ENCODE assay signal across 18 cellular contexts in genomic region chr16:70556063-70556462, GRCh38.
"Had no signal": no experiment of that assay in that cellular context is flagged by ENCODE, and none has a peak within 500 bp of the region (broad histone marks: within the 10 kb centered on the region; RNA-seq: fewer than 3 reads in every experiment).

No MANE protein-coding gene starts in this region.

- H3K27ac Mint-ChIP-seq: activated CD4-positive, alpha-beta T cell treated with anti-CD3 and anti-CD28 coated beads, Interleukin-2, amount 10 ng/mL, durations not matched to agents 7 days and 5 days; nephron progenitor cell had no signal

- H3K9me3 Mint-ChIP-seq: activated CD4-positive, alpha-beta T cell treated with anti-CD3 and anti-CD28 coated beads, Interleukin-2, amount 10 ng/mL, durations not matched to agents 7 days and 5 days; immature natural killer cell; nephron progenitor cell had no signal

- H3K9me3 ChIP-seq: tibial nerve, uterus had no signal

- H3K36me3 ChIP-seq: uterus had no signal

- H3K27ac ChIP-seq: tibial nerve, uterus had no signal

- DNase-seq: activated CD4-positive, alpha-beta T cell treated with anti-CD3 and anti-CD28 coated beads, Interleukin-2, amount 10 ng/mL, durations not matched to agents 7 days and 5 days; activated CD8-positive, alpha-beta memory T cell treated with anti-CD3 and anti-CD28 coated beads for 24 hours; activated CD8-positive, alpha-beta memory T cell treated with anti-CD3 and anti-CD28 coated beads, Interleukin-2, amount 50 U/mL, for 48 hours; anterior cingulate cortex; dermis blood vessel endothelial cell; effector memory CD4-positive, alpha-beta T cell; immature natural killer cell; nephron progenitor cell; nucleus accumbens; retina; stimulated activated CD4-positive, alpha-beta T cell treated with anti-CD3 and anti-CD28 coated beads, Interleukin-12 subunit alpha, Interleukin-12 subunit beta, amount 100 ng/mL, for 4 hours; stimulated activated CD4-positive, alpha-beta T cell treated with anti-CD3 and anti-CD28 coated beads, Interleukin-1b, Interleukin-23, amount 100 ng/mL, for 48 hours; stimulated activated naive CD8-positive, alpha-beta T cell treated with anti-CD3 and anti-CD28 coated beads, Interleukin-15, Interleukin-2, amounts not matched to agents 100 U/mL and 50 U/mL, for 24 hours; substantia nigra; uterus had no signal

- ATAC-seq: activated CD4-positive, CD25-positive, alpha-beta regulatory T cell treated with anti-CD3 and anti-CD28 coated beads, Interleukin-2, amount 50 U/mL, for 24 hours; stimulated activated naive CD8-positive, alpha-beta T cell treated with anti-CD3 and anti-CD28 coated beads, Interleukin-15, Interleukin-2, amounts not matched to agents 100 U/mL and 50 U/mL, for 24 hours had no signal

- H3K4me3 ChIP-seq: tibial nerve, uterus had no signal

- H3K4me1 ChIP-seq: uterus had no signal

- H3K4me1 Mint-ChIP-seq: activated CD4-positive, alpha-beta T cell treated with anti-CD3 and anti-CD28 coated beads, Interleukin-2, amount 10 ng/mL, durations not matched to agents 7 days and 5 days; nephron progenitor cell had no signal

- H3K27me3 ChIP-seq: tibial nerve, uterus had no signal

- H3K27me3 Mint-ChIP-seq: activated CD4-positive, alpha-beta T cell treated with anti-CD3 and anti-CD28 coated beads, Interleukin-2, amount 10 ng/mL, durations not matched to agents 7 days and 5 days had no signal

- H3K4me3 Mint-ChIP-seq: activated CD4-positive, alpha-beta T cell treated with anti-CD3 and anti-CD28 coated beads, Interleukin-2, amount 10 ng/mL, durations not matched to agents 7 days and 5 days; immature natural killer cell; nephron progenitor cell had no signal

- FAIRE-seq: bronchial epithelial cell had no signal
